ENCODE assay signal across 8 cellular contexts in genomic region chr3:71397046-71397445, GRCh38.
DNase-seq lines count a peak whose midpoint lies in the region; TF ChIP-seq lines count a peak whose summit lies in the region.

No MANE protein-coding gene starts in this region.

- peak; percentile 51 for TF ChIP-seq CTCF in GM10248 (IDR thresholded peaks at IDR 0.05; ENCODE audit: control extremely low read depth, extremely low read depth, low read depth, missing control alignments)
- peak; percentile 79 for TF ChIP-seq CTCF in fibroblast of the aortic adventitia (IDR thresholded peaks at IDR 0.05; ENCODE audit: insufficient read depth, low read length)

- DNase-seq in ACHN (peak; percentile 56), GM10248 (ENCODE audit: extremely low spot score) (no peak), SHP77 (lab: John Stamatoyannopoulos, UW) (peak; percentile 11 to 23), fibroblast of the aortic adventitia (ENCODE audit: low read depth) (peak; percentile 52), renal cortical epithelial cell (ENCODE audit: low read depth) (peak; percentile 51), HK-2 (ENCODE audit: unreplicated experiment) (no peak), NCI-H1436 (lab: John Stamatoyannopoulos, UW) (no peak)
- no peak for DNase-seq in stimulated activated naive CD4-positive, alpha-beta T cell treated with Interleukin-2 at 50 U/mL for 16 hours (lab: John Stamatoyannopoulos, UW)

- H3K4me3 ChIP-seq in fibroblast of the aortic adventitia (ENCODE audit: low read depth, low read length), result no peak overlapping the region

- in situ Hi-C loops in ACHN (cut with HindIII; ENCODE audit: low pct_ligation_motif_present, low pct_unique_long_range_greater_than_20kb, low sequenced_read_pairs), result no loop called here

- POLR2A ChIA-PET in GM10248 (lab: Yijun Ruan, JAX), result interaction anchor here (0.5 kb wide), 1 partner anchor 440 kb away, joined by 5 read pairs; no protein-coding TSS in a partner anchor

- CTCF ChIA-PET in GM10248 (lab: Yijun Ruan, JAX), result interaction anchor here (0.6 to 2.8 kb wide), 11 partner anchors 9 to 335 kb away, joined by 3 to 12 read pairs (median 4); no protein-coding TSS in a partner anchor

Comparison
In these comparisons a context has a peak if more than half of its experiments do, and no peak if none do; other contexts are left out.
1. DNase-seq: peak in ACHN (single experiment), SHP77 (2 of 2), fibroblast of the aortic adventitia (single experiment) and renal cortical epithelial cell (single experiment); none in GM10248 (single experiment), HK-2 (single experiment), stimulated activated naive CD4-positive, alpha-beta T cell treated with Interleukin-2 at 50 U/mL for 16 hours (single experiment) and NCI-H1436 (single experiment).